In the genomic region with DNA sequence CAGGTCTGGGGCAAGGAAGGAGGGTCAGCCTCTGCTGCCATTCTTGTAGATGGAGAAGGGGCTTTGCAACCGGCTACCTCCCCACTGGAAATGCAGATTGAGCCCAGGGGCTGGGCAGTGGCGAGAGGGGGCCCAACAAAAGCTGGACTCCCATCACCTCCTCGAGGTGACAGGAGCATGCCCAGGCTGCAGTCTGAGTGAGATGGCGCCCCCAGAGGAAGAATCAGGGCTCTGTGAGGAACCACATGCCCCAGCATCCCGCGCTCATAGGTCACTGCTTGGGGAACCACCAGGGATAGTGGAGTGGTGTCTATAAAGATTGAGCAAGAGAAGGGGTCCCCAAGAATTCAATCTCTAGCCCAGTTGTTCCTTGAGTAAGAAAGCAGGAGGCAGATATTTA, we compare ENCODE assay signal across 15 cellular contexts. TPM values are rescaled to one million over a fixed set of nuclear protein-coding genes. Genes with fewer than 3 reads are reported as not detected.
DNase-seq lines count a peak whose midpoint lies in the region; ATAC-seq and TF ChIP-seq lines count a peak whose summit lies in the region.
"Had no signal": no experiment of that assay in that cellular context is flagged by ENCODE, and none has a peak within 500 bp of the region (broad histone marks: within the 10 kb centered on the region; RNA-seq: fewer than 3 reads in every experiment).

No MANE protein-coding gene starts in this region.

- TF ChIP-seq CTCF in right lobe of liver (IDR thresholded peaks at IDR 0.05) (no peak), mucosa of descending colon (IDR thresholded peaks at IDR 0.05) (no peak)

- DNase-seq in NCI-H748 (lab: John Stamatoyannopoulos, UW; ENCODE audit: unreplicated experiment) (peak; percentile 27), NCI-H748 treated with DMSO at 0.1 percent for 48 hours (lab: John Stamatoyannopoulos, UW) (no peak), SK-MEL-5 (ENCODE audit: low read depth, low spot score) (peak; percentile 22), right lobe of liver (no peak), DMS 273 (lab: John Stamatoyannopoulos, UW; ENCODE audit: unreplicated experiment) (no peak), mucosa of descending colon (no peak)
- DNase-seq: activated CD8-positive, alpha-beta memory T cell treated with anti-CD3 and anti-CD28 coated beads, Interleukin-2, amount 10 ng/mL, durations not matched to agents 7 days and 5 days; CD4-positive, alpha-beta memory T cell; NCI-H1048; NCI-H2227 treated with DMSO at 0.1 percent for 48 hours had no signal

- H3K27me3 ChIP-seq in right lobe of liver, result no peaks in the 10 kb centered on the region
- H3K27me3 ChIP-seq in subcutaneous abdominal adipose tissue (ENCODE audit: control insufficient read depth in 5 of 5, insufficient read depth in 4 of 5, low read length in 5 of 5), result no peaks in the 10 kb centered on the region
- H3K27me3 ChIP-seq: body of pancreas had no signal

- H3K4me3 ChIP-seq in right lobe of liver (no peak overlapping the region), subcutaneous abdominal adipose tissue (ENCODE audit: low read depth in 1 of 5, low read length in 5 of 5) (no peak overlapping the region), mucosa of descending colon (no peak overlapping the region)
- H3K4me3 ChIP-seq: body of pancreas, SK-N-MC had no signal

- peak overlapping the region; percentile 6 to 69 (median 64) for H3K27ac ChIP-seq in right lobe of liver
- peak overlapping the region; percentile 79 for H3K27ac ChIP-seq in subcutaneous abdominal adipose tissue (ENCODE audit: low read depth, low read length)
- H3K27ac ChIP-seq: SK-N-MC had no signal

- intact Hi-C loops in right lobe of liver (cut with DNase I), result no loop called here
- intact Hi-C loops in mucosa of descending colon (cut with DNase I, micrococcal nuclease), result no loop called here

- no peak overlapping the region for H3K9ac ChIP-seq in subcutaneous abdominal adipose tissue (ENCODE audit: low read length in 5 of 5)
- H3K9ac ChIP-seq: parathyroid adenoma had no signal

- H3K4me1 ChIP-seq in right lobe of liver (peaks cover 0 to 5% (median under 1%) of the 10 kb centered on the region in 4 donors), subcutaneous abdominal adipose tissue (ENCODE audit: control insufficient read depth in 5 of 5, insufficient read depth in 5 of 5, low read length in 5 of 5) (peaks cover 6 to 25% (median 21%) of the 10 kb centered on the region in 5 donors), mucosa of descending colon (ENCODE audit: low read depth) (peaks cover 7% of the 10 kb centered on the region)

- 100% methylated on average over 2 of the region's 6 CpGs for WGBS in right lobe of liver (ENCODE audit: insufficient coverage, low coverage, low lambda C conversion rate, missing lambda C conversion rate)

- in situ Hi-C loops in SK-MEL-5 (cut with HindIII; ENCODE audit: low pct_unique_long_range_greater_than_20kb, low sequenced_read_pairs), result no loop called here

- no peaks in the 10 kb centered on the region for H3K36me3 ChIP-seq in right lobe of liver
- no peaks in the 10 kb centered on the region for H3K36me3 ChIP-seq in subcutaneous abdominal adipose tissue (ENCODE audit: control insufficient read depth in 5 of 5, insufficient read depth in 5 of 5, low read length in 5 of 5)
- H3K36me3 ChIP-seq in mucosa of descending colon (ENCODE audit: low read depth), result no peaks in the 10 kb centered on the region

- no peak for ATAC-seq in right lobe of liver
- no peak for ATAC-seq in HG03196 (IDR thresholded peaks at IDR 0.05; ENCODE audit: unreplicated experiment)
- ATAC-seq in mucosa of descending colon, result no peak
- ATAC-seq: activated CD8-positive, alpha-beta memory T cell treated with anti-CD3 and anti-CD28 coated beads, Interleukin-2, amount 10 ng/mL, durations not matched to agents 7 days and 5 days had no signal

- TF ChIP-seq POLR2A in right lobe of liver (IDR thresholded peaks at IDR 0.05), result no peak

- H3K9me3 ChIP-seq in right lobe of liver, result no peaks in the 10 kb centered on the region
- no peaks in the 10 kb centered on the region for H3K9me3 ChIP-seq in subcutaneous abdominal adipose tissue (ENCODE audit: control insufficient read depth in 5 of 5, low read length in 5 of 5)
- no peaks in the 10 kb centered on the region for H3K9me3 ChIP-seq in mucosa of descending colon
- H3K9me3 ChIP-seq: body of pancreas had no signal

RNA-seq across cellular contexts. Expression of a gene that starts 31.6 kb away (rescaled TPM):
- 134 and 140 TPM in 2 replicates for total RNA-seq in SK-MEL-5 (2014; rRNA removed; shearing (Covaris generic))
- polyA plus RNA-seq in SK-MEL-5 (2015; cell fraction: cytosol; rRNA removed), result 90.5 and 117 TPM in 2 replicates
- polyA plus RNA-seq in SK-MEL-5 (2015; cell fraction: nucleus; rRNA removed), result 68.0 and 87.9 TPM in 2 replicates
- total RNA-seq in right lobe of liver, result 10 to 100 TPM in 4 of 6 experiments, 1 to 10 TPM in 2; 5.1 to 59.8 (median 26.2) TPM
- total RNA-seq in mucosa of descending colon, result 10 to 100 TPM; 41.4 to 66.6 (median 62.1) TPM

Comparison
In these comparisons a context has a peak if more than half of its experiments do, and no peak if none do; other contexts are left out.
1. DNase-seq: peak in NCI-H748 (single experiment) and SK-MEL-5 (single experiment); none in NCI-H748 treated with DMSO at 0.1 percent for 48 hours (single experiment), right lobe of liver (0 of 3), DMS 273 (single experiment) and mucosa of descending colon (0 of 3).